ENCODE assay signal across 13 cellular contexts in the genomic region with DNA sequence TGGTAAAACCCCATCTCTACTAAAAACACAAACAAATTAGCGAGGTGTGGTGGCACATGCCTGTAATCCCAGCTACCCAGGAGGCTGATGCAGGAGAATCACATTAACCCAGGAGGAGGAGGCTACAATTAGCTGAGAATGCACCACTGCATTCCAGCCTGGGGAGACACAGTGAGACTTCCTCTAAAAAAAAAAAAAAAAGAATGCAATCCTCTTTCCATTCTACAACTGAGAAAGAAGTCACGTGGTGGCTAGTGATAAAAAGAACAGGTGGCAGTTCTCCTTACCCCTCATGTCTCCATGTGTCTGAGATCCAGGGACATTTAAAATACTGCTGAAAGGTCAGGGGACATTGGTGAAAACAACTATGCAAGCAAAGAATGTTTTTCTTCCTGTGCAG. TPM values are rescaled to one million over a fixed set of nuclear protein-coding genes. Genes with fewer than 3 reads are reported as not detected.
"Had no signal": no experiment of that assay in that cellular context is flagged by ENCODE, and none has a peak within 500 bp of the region (broad histone marks: within the 10 kb centered on the region; RNA-seq: fewer than 3 reads in every experiment).

No MANE protein-coding gene starts in this region.

- H3K79me2 ChIP-seq: parathyroid adenoma had no signal

- H3K4me1 ChIP-seq: breast epithelium, foreskin keratinocyte, parathyroid adenoma, thyroid gland, vagina had no signal

- H3K27ac ChIP-seq: breast epithelium, foreskin keratinocyte, parathyroid adenoma, thyroid gland, vagina had no signal

- H2AFZ ChIP-seq: parathyroid adenoma had no signal

- H3K9me3 ChIP-seq: breast epithelium, thyroid gland, vagina had no signal

- H3K36me3 ChIP-seq: breast epithelium, thyroid gland, vagina had no signal

- H3K9ac ChIP-seq: parathyroid adenoma had no signal

- H3K27ac Mint-ChIP-seq: activated CD4-positive, alpha-beta memory T cell treated with anti-CD3 and anti-CD28 coated beads for 36 hours; activated naive CD8-positive, alpha-beta T cell treated with anti-CD3 and anti-CD28 coated beads for 36 hours; stimulated activated effector memory CD8-positive, alpha-beta T cell treated with anti-CD3 and anti-CD28 coated beads, Interleukin-12 subunit alpha, Interleukin-12 subunit beta, amount 100 ng/mL, for 72 hours had no signal

- H3K4me1 Mint-ChIP-seq: activated naive CD8-positive, alpha-beta T cell treated with anti-CD3 and anti-CD28 coated beads for 36 hours; stimulated activated effector memory CD8-positive, alpha-beta T cell treated with anti-CD3 and anti-CD28 coated beads, Interleukin-12 subunit alpha, Interleukin-12 subunit beta, amount 100 ng/mL, for 72 hours had no signal

- DNase-seq: activated CD4-positive, alpha-beta memory T cell treated with anti-CD3 and anti-CD28 coated beads for 36 hours; activated gamma-delta T cell treated with Interleukin-2 at 50 U/mL for 16 hours; activated naive CD8-positive, alpha-beta T cell treated with anti-CD3 and anti-CD28 coated beads for 36 hours; activated T-cell treated with anti-CD3 and anti-CD28 coated beads, Interleukin-2, amount 50 U/mL, for 4 hours; anterior cingulate cortex; kidney; T-helper 9 cell; thyroid gland had no signal

- H3K27me3 ChIP-seq: breast epithelium, thyroid gland, vagina had no signal

- H3K4me3 Mint-ChIP-seq: activated CD4-positive, alpha-beta memory T cell treated with anti-CD3 and anti-CD28 coated beads for 36 hours; activated naive CD8-positive, alpha-beta T cell treated with anti-CD3 and anti-CD28 coated beads for 36 hours; activated T-cell treated with anti-CD3 and anti-CD28 coated beads, Interleukin-2, amount 50 U/mL, for 4 hours; stimulated activated effector memory CD8-positive, alpha-beta T cell treated with anti-CD3 and anti-CD28 coated beads, Interleukin-12 subunit alpha, Interleukin-12 subunit beta, amount 100 ng/mL, for 72 hours had no signal

- H3K9me3 Mint-ChIP-seq: activated CD4-positive, alpha-beta memory T cell treated with anti-CD3 and anti-CD28 coated beads for 36 hours had no signal

- ATAC-seq: activated T-cell treated with anti-CD3 and anti-CD28 coated beads, Interleukin-2, amount 50 U/mL, for 4 hours; foreskin keratinocyte; stimulated activated effector memory CD8-positive, alpha-beta T cell treated with anti-CD3 and anti-CD28 coated beads, Interleukin-12 subunit alpha, Interleukin-12 subunit beta, amount 100 ng/mL, for 72 hours had no signal

- H3K27me3 Mint-ChIP-seq: activated CD4-positive, alpha-beta memory T cell treated with anti-CD3 and anti-CD28 coated beads for 36 hours; activated naive CD8-positive, alpha-beta T cell treated with anti-CD3 and anti-CD28 coated beads for 36 hours had no signal

- H3K4me3 ChIP-seq: breast epithelium, thyroid gland, vagina had no signal

- H3K36me3 Mint-ChIP-seq: activated CD4-positive, alpha-beta memory T cell treated with anti-CD3 and anti-CD28 coated beads for 36 hours; activated naive CD8-positive, alpha-beta T cell treated with anti-CD3 and anti-CD28 coated beads for 36 hours; stimulated activated effector memory CD8-positive, alpha-beta T cell treated with anti-CD3 and anti-CD28 coated beads, Interleukin-12 subunit alpha, Interleukin-12 subunit beta, amount 100 ng/mL, for 72 hours had no signal

RNA-seq across cellular contexts. Expression of a gene that starts 24.4 kb away (rescaled TPM):
- total RNA-seq: activated CD4-positive, alpha-beta memory T cell treated with anti-CD3 and anti-CD28 coated beads for 36 hours; activated naive CD8-positive, alpha-beta T cell treated with anti-CD3 and anti-CD28 coated beads for 36 hours; activated T-cell treated with anti-CD3 and anti-CD28 coated beads, Interleukin-2, amount 50 U/mL, for 4 hours; vagina had no signal
